In genomic region chr5:524442-525163, GRCh38 we compare ENCODE assay signal across 10 cellular contexts. TPM values are rescaled to one million over a fixed set of nuclear protein-coding genes. Genes with fewer than 3 reads are reported as not detected.
DNase-seq lines count a peak whose midpoint lies in the region; ATAC-seq, FAIRE-seq and TF ChIP-seq lines count a peak whose summit lies in the region.
"Had no signal": no experiment of that assay in that cellular context is flagged by ENCODE, and none has a peak within 500 bp of the region (broad histone marks: within the 10 kb centered on the region; RNA-seq: fewer than 3 reads in every experiment).

TSS of gene SLC9A3 (minus strand) at chr5:524449.

- no peak for DNase-seq in activated CD4-positive, alpha-beta T cell treated with anti-CD3 and anti-CD28 coated beads, Interleukin-2, amount 10 ng/mL, durations not matched to agents 24 days and 14 days
- no peak for DNase-seq in activated CD4-positive, alpha-beta T cell treated with anti-CD3 and anti-CD28 coated beads, Interleukin-2, amount 50 U/mL, for 4 hours
- DNase-seq in activated T-helper 2 cell treated with anti-CD3 and anti-CD28 coated beads, Interferon-gamma antibody, Interleukin-2, Interleukin-4, amounts not matched to agents 10 μg/mL and 5 μg/mL and 100 μg/mL, durations not matched to agents 14 hours and 24 hours and 36 hours (ENCODE audit: low spot score) = no peak
- peak; percentile 61 for DNase-seq in kidney
- DNase-seq in smooth muscle cell (lab: John Stamatoyannopoulos, UW; ENCODE audit: unreplicated experiment) = no peak
- DNase-seq in DMS153 (lab: John Stamatoyannopoulos, UW) = no peak
- no peak for DNase-seq in putamen (ENCODE audit: low spot score)
- DNase-seq: brain microvascular endothelial cell had no signal

- H3K79me2 ChIP-seq in smooth muscle cell (ENCODE audit: low read depth) = no peaks in the 10 kb centered on the region

- H2AFZ ChIP-seq in smooth muscle cell (ENCODE audit: low read depth) = no peak within 1 kb of the TSS

- intact Hi-C loops in activated CD4-positive, alpha-beta T cell treated with anti-CD3 and anti-CD28 coated beads, Interleukin-2, amount 10 ng/mL, durations not matched to agents 24 days and 14 days (cut with micrococcal nuclease) = loop anchor here (5.0 kb wide), 1 partner anchor 88 kb away; the partner anchor contains the start of gene CEP72
- intact Hi-C loops in activated T-helper 2 cell treated with anti-CD3 and anti-CD28 coated beads, Interferon-gamma antibody, Interleukin-2, Interleukin-4, amounts not matched to agents 10 μg/mL and 5 μg/mL and 100 μg/mL, durations not matched to agents 14 hours and 24 hours and 36 hours (cut with micrococcal nuclease) = no loop called here
- intact Hi-C loops in kidney (cut with DNase I) = no loop called here

- FAIRE-seq in kidney (lab: Jason Lieb, UNC) = no peak

- peaks cover 93% of the 10 kb centered on the region for H3K27me3 ChIP-seq in smooth muscle cell (ENCODE audit: low read depth)

- H3F3A ChIP-seq in smooth muscle cell (ENCODE audit: low read depth) = no peaks in the 10 kb centered on the region

- H3K4me1 ChIP-seq in kidney (ENCODE audit: control insufficient read depth in 1 of 2, insufficient read depth in 1 of 2, low read depth in 1 of 2, low read length in 2 of 2) (peaks cover 0 to 4% of the 10 kb centered on the region in 2 donors), smooth muscle cell (ENCODE audit: low read depth) (peaks cover 19% of the 10 kb centered on the region)

- TF ChIP-seq CTCF in kidney (IDR thresholded peaks at IDR 0.05; ENCODE audit: borderline replicate concordance, extremely low read depth, insufficient read depth) = no peak
- no peak for TF ChIP-seq CTCF in smooth muscle cell (IDR thresholded peaks at IDR 0.05; ENCODE audit: borderline replicate concordance, insufficient read depth, poor library complexity, severe bottlenecking)

- peak within 1 kb of the TSS; percentile 37 for H3K27ac Mint-ChIP-seq in activated CD4-positive, alpha-beta T cell treated with anti-CD3 and anti-CD28 coated beads, Interleukin-2, amount 10 ng/mL, durations not matched to agents 24 days and 14 days
- H3K27ac Mint-ChIP-seq in activated T-helper 2 cell treated with anti-CD3 and anti-CD28 coated beads, Interferon-gamma antibody, Interleukin-2, Interleukin-4, amounts not matched to agents 10 μg/mL and 5 μg/mL and 100 μg/mL, durations not matched to agents 14 hours and 24 hours and 36 hours = no peak within 1 kb of the TSS

- H3K9me3 Mint-ChIP-seq in activated CD4-positive, alpha-beta T cell treated with anti-CD3 and anti-CD28 coated beads, Interleukin-2, amount 10 ng/mL, durations not matched to agents 24 days and 14 days = no peaks in the 10 kb centered on the region
- no peaks in the 10 kb centered on the region for H3K9me3 Mint-ChIP-seq in activated T-helper 2 cell treated with anti-CD3 and anti-CD28 coated beads, Interferon-gamma antibody, Interleukin-2, Interleukin-4, amounts not matched to agents 10 μg/mL and 5 μg/mL and 100 μg/mL, durations not matched to agents 14 hours and 24 hours and 36 hours

- H3K36me3 ChIP-seq in kidney (ENCODE audit: control insufficient read depth in 1 of 2, insufficient read depth in 2 of 2, low read length in 2 of 2) = no peaks in the 10 kb centered on the region
- H3K36me3 ChIP-seq in smooth muscle cell (ENCODE audit: low read depth) = no peaks in the 10 kb centered on the region
- H3K36me3 ChIP-seq: brain microvascular endothelial cell had no signal

- H3K27ac ChIP-seq in kidney (ENCODE audit: low read depth in 2 of 2, low read length in 2 of 2) = peak within 1 kb of the TSS in 1 of 2 donors; percentile 57
- no peak within 1 kb of the TSS for H3K27ac ChIP-seq in smooth muscle cell (ENCODE audit: low read depth)
- H3K27ac ChIP-seq: brain microvascular endothelial cell had no signal

- 26% methylated on average over 22 of the region's 66 CpGs for WGBS in smooth muscle cell (ENCODE audit: low lambda C conversion rate)

- H3K4me3 Mint-ChIP-seq in activated CD4-positive, alpha-beta T cell treated with anti-CD3 and anti-CD28 coated beads, Interleukin-2, amount 10 ng/mL, durations not matched to agents 24 days and 14 days = peak within 1 kb of the TSS; percentile 47
- H3K4me3 Mint-ChIP-seq in activated T-helper 2 cell treated with anti-CD3 and anti-CD28 coated beads, Interferon-gamma antibody, Interleukin-2, Interleukin-4, amounts not matched to agents 10 μg/mL and 5 μg/mL and 100 μg/mL, durations not matched to agents 14 hours and 24 hours and 36 hours (ENCODE audit: low read depth) = peak within 1 kb of the TSS; percentile 8

- peak within 1 kb of the TSS; percentile 34 to 60 for H3K4me3 ChIP-seq in kidney (ENCODE audit: low read length in 2 of 2)
- peak within 1 kb of the TSS; percentile 39 for H3K4me3 ChIP-seq in smooth muscle cell

- H3K9ac ChIP-seq in kidney (ENCODE audit: low read length in 2 of 2) = peak within 1 kb of the TSS in 1 of 2 donors; percentile 61
- H3K9ac ChIP-seq in smooth muscle cell (ENCODE audit: low read depth) = no peak within 1 kb of the TSS

- no peaks in the 10 kb centered on the region for H4K20me1 ChIP-seq in smooth muscle cell (ENCODE audit: low read depth)

- no peaks in the 10 kb centered on the region for H3K36me3 Mint-ChIP-seq in activated CD4-positive, alpha-beta T cell treated with anti-CD3 and anti-CD28 coated beads, Interleukin-2, amount 10 ng/mL, durations not matched to agents 24 days and 14 days (ENCODE audit: low read depth)
- peaks cover 2% of the 10 kb centered on the region for H3K36me3 Mint-ChIP-seq in activated T-helper 2 cell treated with anti-CD3 and anti-CD28 coated beads, Interferon-gamma antibody, Interleukin-2, Interleukin-4, amounts not matched to agents 10 μg/mL and 5 μg/mL and 100 μg/mL, durations not matched to agents 14 hours and 24 hours and 36 hours (ENCODE audit: low read depth)

- peaks cover 52% of the 10 kb centered on the region for H3K27me3 Mint-ChIP-seq in activated CD4-positive, alpha-beta T cell treated with anti-CD3 and anti-CD28 coated beads, Interleukin-2, amount 10 ng/mL, durations not matched to agents 24 days and 14 days
- peaks cover 52% of the 10 kb centered on the region for H3K27me3 Mint-ChIP-seq in activated T-helper 2 cell treated with anti-CD3 and anti-CD28 coated beads, Interferon-gamma antibody, Interleukin-2, Interleukin-4, amounts not matched to agents 10 μg/mL and 5 μg/mL and 100 μg/mL, durations not matched to agents 14 hours and 24 hours and 36 hours (ENCODE audit: low read depth)

- ATAC-seq in HG03378 (IDR thresholded peaks at IDR 0.05; ENCODE audit: unreplicated experiment) = no peak
- ATAC-seq: left lobe of liver had no signal

- H3K9me3 ChIP-seq in kidney (ENCODE audit: control insufficient read depth in 1 of 2, low read length in 2 of 2) = no peaks in the 10 kb centered on the region
- H3K9me3 ChIP-seq in smooth muscle cell (replicated peaks; ENCODE audit: low read depth) = no peaks in the 10 kb centered on the region

- peaks cover 19% of the 10 kb centered on the region for H3K4me1 Mint-ChIP-seq in activated CD4-positive, alpha-beta T cell treated with anti-CD3 and anti-CD28 coated beads, Interleukin-2, amount 10 ng/mL, durations not matched to agents 24 days and 14 days
- peaks cover 21% of the 10 kb centered on the region for H3K4me1 Mint-ChIP-seq in activated T-helper 2 cell treated with anti-CD3 and anti-CD28 coated beads, Interferon-gamma antibody, Interleukin-2, Interleukin-4, amounts not matched to agents 10 μg/mL and 5 μg/mL and 100 μg/mL, durations not matched to agents 14 hours and 24 hours and 36 hours (ENCODE audit: low read depth)

- peak within 1 kb of the TSS; percentile 84 for H3K4me2 ChIP-seq in smooth muscle cell

RNA-seq across cellular contexts. Expression of gene SLC9A3, which starts in this region (rescaled TPM):
- total RNA-seq in activated CD4-positive, alpha-beta T cell treated with anti-CD3 and anti-CD28 coated beads, Interleukin-2, amount 10 ng/mL, durations not matched to agents 24 days and 14 days = 3.0 and 3.3 TPM in 2 replicates
- 2.4 and 2.8 TPM in 2 replicates for total RNA-seq in activated T-helper 2 cell treated with anti-CD3 and anti-CD28 coated beads, Interferon-gamma antibody, Interleukin-2, Interleukin-4, amounts not matched to agents 10 μg/mL and 5 μg/mL and 100 μg/mL, durations not matched to agents 14 hours and 24 hours and 36 hours
- total RNA-seq in kidney (10.5 TPM), smooth muscle cell (1.1 and 1.8 TPM in 2 replicates)
- polyA plus RNA-seq in kidney (ENCODE audit: insufficient read depth, low read depth, low replicate concordance) (36.9 TPM), smooth muscle cell (0.96 and 1.1 TPM in 2 replicates)

Comparison
In these comparisons a context has a peak if more than half of its experiments do, and no peak if none do; other contexts are left out.
1. RNA of gene SLC9A3 (polyA plus RNA-seq): 36.9 TPM in kidney (single experiment); 0.96 to 1.1 TPM in smooth muscle cell; every median in the first group is over 10 times any median in the second.